In genomic region chr9:93540305-93540704, GRCh38 we compare ENCODE assay signal across 19 cellular contexts. TPM values are rescaled to one million over a fixed set of nuclear protein-coding genes. Genes with fewer than 3 reads are reported as not detected.
DNase-seq lines count a peak whose midpoint lies in the region; ATAC-seq and TF ChIP-seq lines count a peak whose summit lies in the region.
"Had no signal": no experiment of that assay in that cellular context is flagged by ENCODE, and none has a peak within 500 bp of the region (broad histone marks: within the 10 kb centered on the region; RNA-seq: fewer than 3 reads in every experiment).

No MANE protein-coding gene starts in this region.

- intact Hi-C loops in Right ventricle myocardium superior (cut with DNase I) = no loop called here
- intact Hi-C loops in cardiac septum (cut with DNase I) = no loop called here
- intact Hi-C loops in left ventricle myocardium superior (cut with micrococcal nuclease) = no loop called here
- intact Hi-C loops in psoas muscle (cut with DNase I) = no loop called here
- intact Hi-C loops in spleen (cut with DNase I; ENCODE audit: low total_unique reads) = no loop called here

- H3K27ac ChIP-seq in cardiac muscle cell (peak overlapping the region; percentile 60), psoas muscle (no peak overlapping the region), spleen (no peak overlapping the region)

- H3K4me3 ChIP-seq in cardiac muscle cell = no peak overlapping the region
- H3K4me3 ChIP-seq in psoas muscle = no peak overlapping the region
- no peak overlapping the region for H3K4me3 ChIP-seq in spleen
- H3K4me3 ChIP-seq: HAP-1 had no signal

- H3K4me1 ChIP-seq in cardiac muscle cell (ENCODE audit: low read depth) (peaks cover 47% of the 10 kb centered on the region), psoas muscle (peaks cover 36% of the 10 kb centered on the region), spleen (no peaks in the 10 kb centered on the region)
- H3K4me1 ChIP-seq: HAP-1 had no signal

- H3K36me3 ChIP-seq in cardiac muscle cell (no peaks in the 10 kb centered on the region), psoas muscle (ENCODE audit: insufficient read depth in 1 of 2, low read depth in 1 of 2) (peaks cover 0 to 49% of the 10 kb centered on the region in 2 donors), spleen (peaks cover 0 to 100% (median 41%) of the 10 kb centered on the region in 6 donors)

- H3K9me3 ChIP-seq in cardiac muscle cell (ENCODE audit: low read depth) (no peaks in the 10 kb centered on the region), psoas muscle (no peaks in the 10 kb centered on the region), spleen (no peaks in the 10 kb centered on the region)
- H3K9me3 ChIP-seq: BE2C, HAP-1 had no signal

- peak; percentile 32 for ATAC-seq in Right ventricle myocardium superior (ENCODE audit: poor library complexity)
- peak; percentile 37 for ATAC-seq in left ventricle myocardium superior
- peak; percentile 28 to 68 (median 56) for ATAC-seq in psoas muscle
- ATAC-seq: HepG2 had no signal

- DNase-seq in Right ventricle myocardium superior (no peak), cardiac septum (ENCODE audit: low spot score) (no peak), cardiac muscle cell (ENCODE audit: low read depth in 1 of 2, low spot score in 1 of 2) (no peak), left ventricle myocardium superior (no peak), psoas muscle (no peak), spleen (no peak), cerebellar nuclear complex (lab: John Stamatoyannopoulos, UW) (no peak), UCSD-AML1 (lab: John Stamatoyannopoulos, UW; ENCODE audit: unreplicated experiment) (no peak)
- DNase-seq: BE2C; C1 segment of cervical spinal cord; CD4-positive, CD25-positive, alpha-beta regulatory T cell; CD8-positive, alpha-beta memory T cell; COR-L47; DMS 273 treated with DMSO at 0.1 percent for 48 hours; DMS53; DND-41; EL had no signal

- no peak for TF ChIP-seq POLR2A in spleen (IDR thresholded peaks at IDR 0.05)

- TF ChIP-seq CTCF in cardiac muscle cell (IDR thresholded peaks at IDR 0.05; ENCODE audit: low read depth, low read length) (no peak), psoas muscle (IDR thresholded peaks at IDR 0.05) (no peak), spleen (IDR thresholded peaks at IDR 0.05 in 8 of 11, conservative IDR thresholded peaks at IDR 0.05 in 3 of 11) (no peak)

- no peaks in the 10 kb centered on the region for H3K27me3 ChIP-seq in cardiac muscle cell
- H3K27me3 ChIP-seq in psoas muscle (ENCODE audit: insufficient read depth in 3 of 3, low read length in 2 of 3) = no peaks in the 10 kb centered on the region
- H3K27me3 ChIP-seq in spleen (replicated peaks in 1 of 7) = no peaks in the 10 kb centered on the region
- H3K27me3 ChIP-seq: BE2C had no signal

- 47 to 70% (median 50%) methylated on average over 8 of the region's 8 CpGs for WGBS in psoas muscle, 3 donors
- WGBS in spleen, 5 donors = 94 to 99% (median 96%) methylated on average over 8 of the region's 8 CpGs

RNA-seq across cellular contexts. Expression of gene PHF2, which starts 36.1 kb away (rescaled TPM):
- total RNA-seq in Right ventricle myocardium superior (25.4 TPM), cardiac septum (24.5 TPM), cardiac muscle cell (24.1 and 33.7 TPM in 2 replicates), left ventricle myocardium superior (32.0 TPM), psoas muscle (10 to 100 TPM; 19.1 to 26.6 (median 20.1) TPM), spleen (10 to 100 TPM; 27.6 to 46.2 (median 32.6) TPM)
- polyA plus RNA-seq in cardiac muscle cell (14.1 and 20.8 TPM in 2 replicates), psoas muscle (10 to 100 TPM in 2 of 3 donors, 1 to 10 TPM in 1; 9.3 to 17.7 (median 13.8) TPM), spleen (10 to 100 TPM; 11.2 to 23.1 (median 13.7) TPM)
